ENCODE assay signal across 11 cellular contexts in the genomic region with DNA sequence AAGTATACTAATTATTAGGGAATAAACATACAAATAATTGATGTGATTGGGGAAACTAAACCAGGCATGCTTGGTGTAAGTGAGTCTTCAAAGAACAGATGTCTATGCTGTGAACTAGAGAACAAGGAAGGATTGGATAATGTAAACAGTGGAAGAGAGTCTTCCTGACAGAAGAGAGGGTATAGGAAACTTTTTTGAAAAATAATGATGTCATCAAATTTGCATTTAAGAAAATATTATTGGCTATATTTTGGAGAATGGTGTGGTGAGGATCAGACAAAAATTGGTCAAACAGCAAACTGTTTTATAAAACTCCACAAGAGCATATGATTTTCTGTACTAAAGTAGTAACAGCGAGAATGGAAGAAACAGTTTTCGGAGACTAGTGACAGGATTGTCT.
"Had no signal": no experiment of that assay in that cellular context is flagged by ENCODE, and none has a peak within 500 bp of the region (broad histone marks: within the 10 kb centered on the region; RNA-seq: fewer than 3 reads in every experiment).

No MANE protein-coding gene starts in this region.

- H3K4me2 ChIP-seq: GM23338 had no signal

- H3K27ac ChIP-seq: GM23248 had no signal

- ATAC-seq: GM23338, HCT116 had no signal

- H2AFZ ChIP-seq: GM23248, GM23338 had no signal

- DNase-seq: GM23248, GOT3, H7, H9, HCEC 1CT, HFFc6 had no signal

- H3K4me3 ChIP-seq: GM23248, GM23338, HAP-1 had no signal

- FAIRE-seq: H1, H54 had no signal

- H3K9ac ChIP-seq: GM23248 had no signal

- H3K9me3 ChIP-seq: HAP-1 had no signal

- H3K36me3 ChIP-seq: HAP-1 had no signal
